In genomic region chr12:81819991-81820633, GRCh38 we compare ENCODE assay signal across 22 cellular contexts.
DNase-seq lines count a peak whose midpoint lies in the region; ATAC-seq, FAIRE-seq and TF ChIP-seq lines count a peak whose summit lies in the region.
"Had no signal": no experiment of that assay in that cellular context is flagged by ENCODE, and none has a peak within 500 bp of the region (broad histone marks: within the 10 kb centered on the region; RNA-seq: fewer than 3 reads in every experiment).

No MANE protein-coding gene starts in this region.

- H3K9ac ChIP-seq in astrocyte (ENCODE audit: low read length) = peak overlapping the region; percentile 13

- intact Hi-C loops in spleen (cut with DNase I; ENCODE audit: low total_unique reads) = no loop called here
- intact Hi-C loops in activated CD4-positive, alpha-beta T cell treated with anti-CD3 and anti-CD28 coated beads, Interleukin-2, amount 10 ng/mL, durations not matched to agents 24 days and 14 days (cut with micrococcal nuclease) = no loop called here

- no peaks in the 10 kb centered on the region for H3K36me3 Mint-ChIP-seq in astrocyte (ENCODE audit: low read depth, unreplicated experiment)
- H3K36me3 Mint-ChIP-seq in activated CD4-positive, alpha-beta T cell treated with anti-CD3 and anti-CD28 coated beads, Interleukin-2, amount 10 ng/mL, durations not matched to agents 24 days and 14 days (ENCODE audit: low read depth) = no peaks in the 10 kb centered on the region
- H3K36me3 Mint-ChIP-seq: CD8-positive, alpha-beta memory T cell had no signal

- no peak for TF ChIP-seq POLR2A in spleen (IDR thresholded peaks at IDR 0.05)

- H3K4me3 ChIP-seq in astrocyte (ENCODE audit: insufficient read depth, low read depth, low read length) (no peak overlapping the region), spleen (no peak overlapping the region)
- H3K4me3 ChIP-seq: Peyer's patch had no signal

- H3K4me3 Mint-ChIP-seq in astrocyte (ENCODE audit: unreplicated experiment) = peak overlapping the region; percentile 35
- H3K4me3 Mint-ChIP-seq in activated CD4-positive, alpha-beta T cell treated with anti-CD3 and anti-CD28 coated beads, Interleukin-2, amount 10 ng/mL, durations not matched to agents 24 days and 14 days = no peak overlapping the region
- H3K4me3 Mint-ChIP-seq: activated CD4-positive, alpha-beta T cell treated with anti-CD3 and anti-CD28 coated beads, Interleukin-2, amount 10 ng/mL, durations not matched to agents 7 days and 5 days; CD8-positive, alpha-beta memory T cell had no signal

- TF ChIP-seq CTCF in astrocyte (IDR thresholded peaks at IDR 0.05; ENCODE audit: insufficient read depth, low read depth, low read length) = no peak
- no peak for TF ChIP-seq CTCF in spleen (IDR thresholded peaks at IDR 0.05 in 8 of 11, conservative IDR thresholded peaks at IDR 0.05 in 3 of 11)

- H3K27ac ChIP-seq in astrocyte (ENCODE audit: low read depth, low read length) (peak overlapping the region; percentile 73), spleen (no peak overlapping the region), caudate nucleus (ENCODE audit: low read depth, low read length) (no peak overlapping the region)
- H3K27ac ChIP-seq: Peyer's patch had no signal

- H3K4me1 ChIP-seq in astrocyte (ENCODE audit: insufficient read depth, low read length) = peaks cover 6% of the 10 kb centered on the region
- H3K4me1 ChIP-seq in spleen = no peaks in the 10 kb centered on the region
- H3K4me1 ChIP-seq: Peyer's patch had no signal

- ATAC-seq in GM21737 (IDR thresholded peaks at IDR 0.05; ENCODE audit: unreplicated experiment) = no peak

- H3K27me3 ChIP-seq in astrocyte (ENCODE audit: insufficient read depth, low read length) (no peaks in the 10 kb centered on the region), spleen (replicated peaks in 1 of 7) (no peaks in the 10 kb centered on the region)
- H3K27me3 ChIP-seq: Peyer's patch had no signal

- no peaks in the 10 kb centered on the region for H3K27me3 Mint-ChIP-seq in astrocyte (ENCODE audit: low read depth, unreplicated experiment)
- no peaks in the 10 kb centered on the region for H3K27me3 Mint-ChIP-seq in activated CD4-positive, alpha-beta T cell treated with anti-CD3 and anti-CD28 coated beads, Interleukin-2, amount 10 ng/mL, durations not matched to agents 24 days and 14 days
- H3K27me3 Mint-ChIP-seq: CD8-positive, alpha-beta memory T cell had no signal

- H3K4me1 Mint-ChIP-seq in astrocyte (ENCODE audit: low read depth, unreplicated experiment) = peaks cover 21% of the 10 kb centered on the region
- H3K4me1 Mint-ChIP-seq in activated CD4-positive, alpha-beta T cell treated with anti-CD3 and anti-CD28 coated beads, Interleukin-2, amount 10 ng/mL, durations not matched to agents 24 days and 14 days = peaks cover 7% of the 10 kb centered on the region

- H3K79me2 ChIP-seq in astrocyte (ENCODE audit: insufficient read depth, low read length) = no peaks in the 10 kb centered on the region

- H3K36me3 ChIP-seq in astrocyte (ENCODE audit: insufficient read depth, low read length) (no peaks in the 10 kb centered on the region), spleen (no peaks in the 10 kb centered on the region)
- H3K36me3 ChIP-seq: Peyer's patch had no signal

- peak overlapping the region; percentile 69 for H3K4me2 ChIP-seq in astrocyte (ENCODE audit: low read length)

- H3K27ac Mint-ChIP-seq in astrocyte (ENCODE audit: unreplicated experiment) = peak overlapping the region; percentile 81
- no peak overlapping the region for H3K27ac Mint-ChIP-seq in activated CD4-positive, alpha-beta T cell treated with anti-CD3 and anti-CD28 coated beads, Interleukin-2, amount 10 ng/mL, durations not matched to agents 24 days and 14 days
- H3K27ac Mint-ChIP-seq: activated CD4-positive, alpha-beta T cell treated with anti-CD3 and anti-CD28 coated beads, Interleukin-2, amount 10 ng/mL, durations not matched to agents 7 days and 5 days; CD8-positive, alpha-beta memory T cell had no signal

- DNase-seq in A172 (ENCODE audit: low spot score) (peak; percentile 67), H4 (ENCODE audit: low spot score) (peak; percentile 17), astrocyte (ENCODE audit: low read depth) (peak; percentile 88), foreskin melanocyte (peak; percentile 46), spleen (no peak), caudate nucleus (lab: John Stamatoyannopoulos, UW) (no peak)
- no peak for DNase-seq in activated CD4-positive, alpha-beta T cell treated with anti-CD3 and anti-CD28 coated beads, Interleukin-2, amount 10 ng/mL, durations not matched to agents 24 days and 14 days
- DNase-seq: activated CD4-positive, alpha-beta T cell treated with anti-CD3 and anti-CD28 coated beads, Interleukin-2, amount 10 ng/mL, durations not matched to agents 7 days and 5 days; activated naive CD4-positive, alpha-beta T cell; aorta; CD8-positive, alpha-beta memory T cell; cortex of kidney; KG1; NCI-H1092 treated with DMSO at 0.1 percent for 48 hours; NCI-H2029 treated with DMSO at 0.1 percent for 48 hours; NK-92 treated with Interleukin-12 subunit alpha and Interleukin-12 subunit beta, amount 100 ng/mL, for 24 hours; Peyer's patch; stimulated activated CD4-positive, alpha-beta T cell treated with anti-CD3 and anti-CD28 coated beads, Interleukin-4, amount 100 ng/mL, for 4 hours had no signal

- H3K9me3 ChIP-seq in astrocyte (ENCODE audit: insufficient read depth, low read depth, low read length) (no peaks in the 10 kb centered on the region), spleen (peaks cover 0 to 11% (median 0%) of the 10 kb centered on the region in 8 donors)
- H3K9me3 ChIP-seq: Peyer's patch had no signal

- H2AFZ ChIP-seq in astrocyte (ENCODE audit: low read depth, low read length) = no peak overlapping the region

- H4K20me1 ChIP-seq in astrocyte (ENCODE audit: insufficient read depth, low read length) = no peaks in the 10 kb centered on the region

- no peak for FAIRE-seq in astrocyte (lab: Jason Lieb, UNC)
- FAIRE-seq: endometrium, frontal cortex, small intestine had no signal

- H3K9me3 Mint-ChIP-seq in astrocyte (ENCODE audit: unreplicated experiment) = peaks cover 7% of the 10 kb centered on the region
- no peaks in the 10 kb centered on the region for H3K9me3 Mint-ChIP-seq in activated CD4-positive, alpha-beta T cell treated with anti-CD3 and anti-CD28 coated beads, Interleukin-2, amount 10 ng/mL, durations not matched to agents 24 days and 14 days
- H3K9me3 Mint-ChIP-seq: activated CD4-positive, alpha-beta T cell treated with anti-CD3 and anti-CD28 coated beads, Interleukin-2, amount 10 ng/mL, durations not matched to agents 7 days and 5 days had no signal

Comparison
In these comparisons a context has a peak if more than half of its experiments do, and no peak if none do; other contexts are left out.
1. DNase-seq: peak in A172 (single experiment), H4 (single experiment), astrocyte (single experiment) and foreskin melanocyte (single experiment); none in spleen (single experiment), activated CD4-positive, alpha-beta T cell treated with anti-CD3 and anti-CD28 coated beads, Interleukin-2, amount 10 ng/mL, durations not matched to agents 24 days and 14 days (single experiment) and caudate nucleus (0 of 61).